ENCODE assay signal across 17 cellular contexts in the genomic region with DNA sequence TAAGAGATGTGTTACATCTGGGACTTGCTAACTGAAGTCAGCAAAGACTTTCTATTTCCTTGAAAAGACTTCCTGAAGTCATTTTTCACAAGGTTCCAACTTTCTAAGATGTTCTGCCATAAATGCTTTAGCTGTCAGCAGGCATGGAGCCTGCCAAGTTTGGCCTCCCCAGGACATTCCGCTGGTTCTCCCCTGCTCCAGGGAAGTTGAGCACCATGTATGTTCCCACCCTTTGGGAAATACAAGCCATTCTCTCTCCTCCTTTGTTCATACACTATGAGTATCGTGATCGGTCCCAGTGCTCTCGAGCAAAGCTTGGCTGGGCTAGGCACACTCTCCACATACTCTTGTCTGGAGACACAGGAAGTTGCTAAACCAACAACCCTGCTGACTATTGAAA.
DNase-seq lines count a peak whose midpoint lies in the region; ATAC-seq, FAIRE-seq and TF ChIP-seq lines count a peak whose summit lies in the region.
"Had no signal": no experiment of that assay in that cellular context is flagged by ENCODE, and none has a peak within 500 bp of the region (broad histone marks: within the 10 kb centered on the region; RNA-seq: fewer than 3 reads in every experiment).

No MANE protein-coding gene starts in this region.

- H3K9me3 Mint-ChIP-seq in stimulated activated naive CD8-positive, alpha-beta T cell treated with anti-CD3 and anti-CD28 coated beads, Interleukin-15, amount 100 ng/mL, for 72 hours: peaks cover 0 to 13% of the 10 kb centered on the region in 2 donors

- 15 to 31% methylated on average over 4 of the region's 4 CpGs for WGBS in aorta, 2 donors

- no peak overlapping the region for H3K27ac Mint-ChIP-seq in stimulated activated naive CD8-positive, alpha-beta T cell treated with anti-CD3 and anti-CD28 coated beads, Interleukin-15, amount 100 ng/mL, for 72 hours
- H3K27ac Mint-ChIP-seq: CD8-positive, alpha-beta memory T cell had no signal

- peak; percentile 7 for FAIRE-seq in bronchial epithelial cell (lab: Jason Lieb, UNC)
- FAIRE-seq: H54 had no signal

- H3K36me3 ChIP-seq in right atrium auricular region (no peaks in the 10 kb centered on the region), bronchial epithelial cell (ENCODE audit: control insufficient read depth, insufficient read depth, low read length) (no peaks in the 10 kb centered on the region), aorta (ENCODE audit: control insufficient read depth in 1 of 2, insufficient read depth in 2 of 2, low read length in 1 of 2) (no peaks in the 10 kb centered on the region)
- H3K36me3 ChIP-seq: BLaER1 had no signal

- no peaks in the 10 kb centered on the region for H3K4me1 ChIP-seq in right atrium auricular region
- no peaks in the 10 kb centered on the region for H3K4me1 ChIP-seq in aorta (ENCODE audit: control insufficient read depth in 1 of 2, insufficient read depth in 2 of 2, low read length in 2 of 2)
- H3K4me1 ChIP-seq: BLaER1 had no signal

- H3K27me3 ChIP-seq in right atrium auricular region: no peaks in the 10 kb centered on the region
- no peaks in the 10 kb centered on the region for H3K27me3 ChIP-seq in bronchial epithelial cell (ENCODE audit: control insufficient read depth, insufficient read depth, low read length)
- no peaks in the 10 kb centered on the region for H3K27me3 ChIP-seq in aorta (ENCODE audit: control insufficient read depth in 1 of 2, insufficient read depth in 2 of 2, low read length in 1 of 2)
- H3K27me3 ChIP-seq: BLaER1 had no signal

- H3K27ac ChIP-seq in right atrium auricular region (no peak overlapping the region), aorta (ENCODE audit: low read depth in 1 of 2, low read length in 2 of 2) (no peak overlapping the region)
- H3K27ac ChIP-seq: BLaER1, GM23248 had no signal

- DNase-seq in Right ventricle myocardium inferior (ENCODE audit: missing footprints) (no peak), right atrium auricular region (ENCODE audit: low spot score) (no peak), bronchial epithelial cell (ENCODE audit: low read depth) (no peak), left ventricle myocardium superior (peak; percentile 32), aorta (no peak), NCI-H1048 (lab: John Stamatoyannopoulos, UW) (no peak)
- DNase-seq in stimulated activated naive CD8-positive, alpha-beta T cell treated with anti-CD3 and anti-CD28 coated beads, Interleukin-15, amount 100 ng/mL, for 72 hours: no peak
- DNase-seq: 8988T; AML-193; CD8-positive, alpha-beta memory T cell; DMS53; GF-D8; GM23248 had no signal

- ATAC-seq in Right ventricle myocardium inferior (peak; percentile 39), left ventricle myocardium superior (peak; percentile 22), aorta (ENCODE audit: low FRiP score) (peak; percentile 63), HG02981 (IDR thresholded peaks at IDR 0.05; ENCODE audit: unreplicated experiment) (no peak)
- ATAC-seq in stimulated activated naive CD8-positive, alpha-beta T cell treated with anti-CD3 and anti-CD28 coated beads, Interleukin-15, amount 100 ng/mL, for 72 hours: no peak
- ATAC-seq: HCT116 had no signal

- intact Hi-C loops in Right ventricle myocardium inferior (cut with DNase I): no loop called here
- intact Hi-C loops in left ventricle myocardium superior (cut with micrococcal nuclease): no loop called here
- intact Hi-C loops in aorta (cut with DNase I): no loop called here

- H3K9me3 ChIP-seq in right atrium auricular region (no peaks in the 10 kb centered on the region), aorta (ENCODE audit: control insufficient read depth, low read length) (no peaks in the 10 kb centered on the region)
- H3K9me3 ChIP-seq: BLaER1 had no signal

- H3K27me3 Mint-ChIP-seq in stimulated activated naive CD8-positive, alpha-beta T cell treated with anti-CD3 and anti-CD28 coated beads, Interleukin-15, amount 100 ng/mL, for 72 hours: no peaks in the 10 kb centered on the region
- H3K27me3 Mint-ChIP-seq: CD8-positive, alpha-beta memory T cell had no signal

- no peak overlapping the region for H3K4me3 ChIP-seq in right atrium auricular region
- H3K4me3 ChIP-seq in bronchial epithelial cell (ENCODE audit: low read depth, low read length): no peak overlapping the region
- no peak overlapping the region for H3K4me3 ChIP-seq in aorta (ENCODE audit: low read length in 2 of 2)
- H3K4me3 ChIP-seq: BLaER1, GM23248 had no signal

- H3K4me1 Mint-ChIP-seq in stimulated activated naive CD8-positive, alpha-beta T cell treated with anti-CD3 and anti-CD28 coated beads, Interleukin-15, amount 100 ng/mL, for 72 hours: no peaks in the 10 kb centered on the region
- H3K4me1 Mint-ChIP-seq: CD8-positive, alpha-beta memory T cell had no signal

- no peak for TF ChIP-seq CTCF in right atrium auricular region (IDR thresholded peaks at IDR 0.05)
- no peak for TF ChIP-seq CTCF in bronchial epithelial cell (IDR thresholded peaks at IDR 0.05; ENCODE audit: insufficient read depth, low read length, severe bottlenecking)

- no peak overlapping the region for H3K4me3 Mint-ChIP-seq in stimulated activated naive CD8-positive, alpha-beta T cell treated with anti-CD3 and anti-CD28 coated beads, Interleukin-15, amount 100 ng/mL, for 72 hours
- H3K4me3 Mint-ChIP-seq: CD8-positive, alpha-beta memory T cell had no signal

Comparison
In these comparisons a context has a peak if more than half of its experiments do, and no peak if none do; other contexts are left out.
1. ATAC-seq: peak in Right ventricle myocardium inferior (single experiment), left ventricle myocardium superior (single experiment) and aorta (single experiment); none in stimulated activated naive CD8-positive, alpha-beta T cell treated with anti-CD3 and anti-CD28 coated beads, Interleukin-15, amount 100 ng/mL, for 72 hours (single experiment) and HG02981 (single experiment).